In the genomic region with DNA sequence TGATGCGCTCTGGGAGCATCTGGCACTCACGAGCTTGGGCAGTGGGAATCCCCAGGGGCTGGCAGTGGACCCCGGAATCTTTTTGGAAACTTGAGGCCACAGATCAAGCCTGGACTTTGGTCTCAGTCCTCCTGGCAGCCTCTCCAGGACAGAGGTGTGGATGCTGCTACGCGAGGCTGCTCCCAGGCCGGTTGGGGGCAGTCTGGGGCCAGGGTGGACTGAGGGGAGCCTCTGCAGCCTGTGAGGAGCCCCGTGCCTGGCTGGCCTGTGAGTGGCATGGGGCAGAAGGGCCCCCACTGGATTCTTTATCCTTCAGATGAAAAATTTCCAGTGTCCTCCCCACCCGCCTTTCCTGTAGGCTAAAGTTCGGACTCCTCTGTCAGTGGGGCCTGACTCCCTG, we compare ENCODE assay signal across 12 cellular contexts. TPM values are rescaled to one million over a fixed set of nuclear protein-coding genes. Genes with fewer than 3 reads are reported as not detected.
DNase-seq lines count a peak whose midpoint lies in the region; ATAC-seq and TF ChIP-seq lines count a peak whose summit lies in the region.
"Had no signal": no experiment of that assay in that cellular context is flagged by ENCODE, and none has a peak within 500 bp of the region (broad histone marks: within the 10 kb centered on the region; RNA-seq: fewer than 3 reads in every experiment).

No MANE protein-coding gene starts in this region.

- peak; percentile 69 to 70 for DNase-seq in SJCRH30
- DNase-seq in fibroblast of mammary gland (ENCODE audit: low read depth): no peak
- DNase-seq in mesendoderm: peak; percentile 60
- DNase-seq in stomach: no peak
- no peak for DNase-seq in ureter (ENCODE audit: low spot score)
- DNase-seq in NCI-H2107 treated with DMSO at 0.1 percent for 48 hours (lab: John Stamatoyannopoulos, UW; ENCODE audit: unreplicated experiment): no peak
- DNase-seq in lower lobe of right lung: no peak
- DNase-seq in MCF 10A (ENCODE audit: unreplicated experiment): no peak
- DNase-seq: activated CD4-positive, alpha-beta T cell treated with anti-CD3 and anti-CD28 coated beads for 48 hours; stimulated activated naive CD8-positive, alpha-beta T cell treated with anti-CD3 and anti-CD28 coated beads, Interleukin-15, Interleukin-2, amounts not matched to agents 100 U/mL and 50 U/mL, for 24 hours; T-helper 17 cell had no signal

- H3K4me3 Mint-ChIP-seq in MCF 10A (ENCODE audit: unreplicated experiment): no peak overlapping the region
- H3K4me3 Mint-ChIP-seq: T-helper 17 cell had no signal

- H2AK5ac ChIP-seq in mesendoderm (ENCODE audit: low read length): no peak overlapping the region

- H3K27ac ChIP-seq in SJCRH30: peak overlapping the region; percentile 87
- no peak overlapping the region for H3K27ac ChIP-seq in mesendoderm (ENCODE audit: low read depth, low read length)
- H3K27ac ChIP-seq in stomach: peak overlapping the region in 4 of 5 donors; percentile 73 to 93 (median 79)
- no peak overlapping the region for H3K27ac ChIP-seq in lower lobe of right lung
- H3K27ac ChIP-seq: C4-2B had no signal

- POLR2A ChIA-PET in MCF 10A (lab: Yijun Ruan, JAX): interaction anchor here (3.1 kb wide), 1 partner anchor 124 kb away, joined by 14 read pairs; no protein-coding TSS in a partner anchor

- peak; percentile 22 for TF ChIP-seq CTCF in fibroblast of mammary gland (conservative IDR thresholded peaks at IDR 0.05; ENCODE audit: control insufficient read depth, insufficient read depth, low read depth, low read length)
- TF ChIP-seq CTCF in stomach (IDR thresholded peaks at IDR 0.05): no peak
- no peak for TF ChIP-seq CTCF in lower lobe of right lung (IDR thresholded peaks at IDR 0.05)
- no peak for TF ChIP-seq CTCF in MCF 10A (IDR thresholded peaks at IDR 0.05; ENCODE audit: unreplicated experiment)

- H3K27me3 ChIP-seq in SJCRH30: no peaks in the 10 kb centered on the region
- H3K27me3 ChIP-seq in mesendoderm (ENCODE audit: insufficient read depth, low read length, poor library complexity): no peaks in the 10 kb centered on the region
- H3K27me3 ChIP-seq in stomach: peaks cover 0 to 27% (median 0%) of the 10 kb centered on the region in 3 donors
- no peaks in the 10 kb centered on the region for H3K27me3 ChIP-seq in lower lobe of right lung (ENCODE audit: low read depth)

- no peak overlapping the region for H3K4ac ChIP-seq in mesendoderm (ENCODE audit: low read depth, low read length)

- WGBS in mesendoderm (ENCODE audit: extremely low coverage, insufficient coverage, low lambda C conversion rate): no CpG with 5 or more reads among the region's 9 CpGs
- WGBS in stomach, 5 donors: 54 to 87% (median 67%) methylated on average over 3 to 9 of the region's 9 CpGs

- H2BK15ac ChIP-seq in mesendoderm (replicated peaks; ENCODE audit: low read depth): no peak overlapping the region

- H3K4me1 ChIP-seq in SJCRH30: peaks cover 61% of the 10 kb centered on the region
- no peaks in the 10 kb centered on the region for H3K4me1 ChIP-seq in mesendoderm (ENCODE audit: control insufficient read depth, low read depth, low read length)
- peaks cover 0 to 42% (median 23%) of the 10 kb centered on the region in 4 donors for H3K4me1 ChIP-seq in stomach
- peaks cover 5% of the 10 kb centered on the region for H3K4me1 ChIP-seq in lower lobe of right lung

- no peaks in the 10 kb centered on the region for H3K36me3 Mint-ChIP-seq in MCF 10A (ENCODE audit: insufficient read depth, unreplicated experiment)

- H2BK5ac ChIP-seq in mesendoderm (ENCODE audit: low read length): no peak overlapping the region

- BruUV-seq in MCF 10A (replicated peaks; lab: Mats Ljungman, UMichigan): no TSS peak

- H3K9me3 Mint-ChIP-seq in MCF 10A (ENCODE audit: unreplicated experiment): no peaks in the 10 kb centered on the region

- no peak overlapping the region for H3K56ac ChIP-seq in mesendoderm (ENCODE audit: low read length)

- intact Hi-C loops in stomach (cut with DNase I; ENCODE audit: low total_unique reads) (loop anchor here (10.0 kb wide), 1 partner anchor 129 kb away; no protein-coding TSS in a partner anchor), lower lobe of right lung (cut with DNase I) (loop anchor here (10.0 kb wide), 1 partner anchor 129 kb away; no protein-coding TSS in a partner anchor), MCF 10A (cut with micrococcal nuclease) (no loop called here)

- no peak overlapping the region for H4K5ac ChIP-seq in mesendoderm (ENCODE audit: low read length)

- H3K4me1 Mint-ChIP-seq in MCF 10A (ENCODE audit: insufficient read depth, unreplicated experiment): peaks cover 6% of the 10 kb centered on the region

- TF ChIP-seq EP300 in stomach (IDR thresholded peaks at IDR 0.05): no peak

- no peaks in the 10 kb centered on the region for H3K79me2 ChIP-seq in mesendoderm (ENCODE audit: control insufficient read depth, insufficient read depth, low read length)

- no peaks in the 10 kb centered on the region for H3K79me1 ChIP-seq in mesendoderm (ENCODE audit: low read length)

- no peak overlapping the region for H3K4me3 ChIP-seq in SJCRH30
- no peak overlapping the region for H3K4me3 ChIP-seq in fibroblast of mammary gland (ENCODE audit: control insufficient read depth, low read depth, low read length)
- no peak overlapping the region for H3K4me3 ChIP-seq in mesendoderm (ENCODE audit: low read length)
- no peak overlapping the region for H3K4me3 ChIP-seq in stomach
- H3K4me3 ChIP-seq in lower lobe of right lung: no peak overlapping the region

- H3K23ac ChIP-seq in mesendoderm (ENCODE audit: low read length): no peak overlapping the region

- no peak overlapping the region for H3K4me2 ChIP-seq in mesendoderm (ENCODE audit: low read length)

- H3K9me3 ChIP-seq in SJCRH30 (replicated peaks): no peaks in the 10 kb centered on the region
- no peaks in the 10 kb centered on the region for H3K9me3 ChIP-seq in stomach
- H3K9me3 ChIP-seq in lower lobe of right lung: no peaks in the 10 kb centered on the region

- H3K27me3 Mint-ChIP-seq in MCF 10A (ENCODE audit: insufficient read depth, unreplicated experiment): no peaks in the 10 kb centered on the region

- H3K27ac Mint-ChIP-seq in MCF 10A (ENCODE audit: low read depth, unreplicated experiment): no peak overlapping the region
- H3K27ac Mint-ChIP-seq: T-helper 17 cell had no signal

- H4K8ac ChIP-seq in mesendoderm (ENCODE audit: low read depth, low read length): no peak overlapping the region

- ATAC-seq in lower lobe of right lung: no peak
- ATAC-seq: stimulated activated naive CD8-positive, alpha-beta T cell treated with anti-CD3 and anti-CD28 coated beads, Interleukin-15, Interleukin-2, amounts not matched to agents 100 U/mL and 50 U/mL, for 24 hours; T-helper 17 cell had no signal

- H3K9ac ChIP-seq in mesendoderm (ENCODE audit: low read length): no peak overlapping the region

- CTCF ChIA-PET in MCF 10A (lab: Yijun Ruan, JAX): interaction anchor here (0.5 to 9.1 kb wide), 6 partner anchors 19 to 364 kb away, joined by 3 to 287 read pairs (median 8); no protein-coding TSS in a partner anchor

- H3K18ac ChIP-seq in mesendoderm (ENCODE audit: low read length): no peak overlapping the region

- no peak overlapping the region for H2BK120ac ChIP-seq in mesendoderm (ENCODE audit: low read depth, low read length)

- H3K36me3 ChIP-seq in SJCRH30: no peaks in the 10 kb centered on the region
- H3K36me3 ChIP-seq in mesendoderm (ENCODE audit: control insufficient read depth, insufficient read depth, low read length): no peaks in the 10 kb centered on the region
- no peaks in the 10 kb centered on the region for H3K36me3 ChIP-seq in stomach
- H3K36me3 ChIP-seq in lower lobe of right lung: no peaks in the 10 kb centered on the region

- no peak for TF ChIP-seq POLR2A in stomach (IDR thresholded peaks at IDR 0.05)

RNA-seq across cellular contexts. Expression of gene DES, which starts 12.7 kb away (rescaled TPM):
- 331 and 376 TPM in 2 replicates for total RNA-seq in SJCRH30 (2014; rRNA removed; shearing (Covaris generic))
- 3.5 TPM for polyA plus RNA-seq in mesendoderm (2013, experiment 1 of 2)
- 3.2 TPM for polyA plus RNA-seq in mesendoderm (2013, experiment 2 of 2)
- 1,000 to 10,000 TPM; 1,078 to 5,539 (median 2,913) TPM for total RNA-seq in stomach
- polyA plus RNA-seq in stomach: 100 to 1,000 TPM; 122 to 803 (median 204) TPM
- 1,211 TPM for total RNA-seq in ureter
- 64.5 TPM for total RNA-seq in lower lobe of right lung
- total RNA-seq in MCF 10A (2022): not detected in 2 replicates
- total RNA-seq: T-helper 17 cell had no signal

RNA-seq across cellular contexts. Expression of gene DNPEP, which starts 17.7 kb away (rescaled TPM):
- 29.5 and 33.1 TPM in 2 replicates for total RNA-seq in SJCRH30 (2014; rRNA removed; shearing (Covaris generic))
- 49.5 TPM for polyA plus RNA-seq in mesendoderm (2013, experiment 1 of 2)
- polyA plus RNA-seq in mesendoderm (2013, experiment 2 of 2): 50.4 TPM
- total RNA-seq in stomach (100 to 1,000 TPM in 1 of 5 donors, 10 to 100 TPM in 4; 32.7 to 147 (median 46.4) TPM), ureter (86.6 TPM), lower lobe of right lung (79.5 TPM), MCF 10A (2022) (81.3 and 81.5 TPM in 2 replicates)
- polyA plus RNA-seq in stomach: 100 to 1,000 TPM in 2 of 3 donors, 10 to 100 TPM in 1; 69.2 to 114 (median 105) TPM

RNA-seq across cellular contexts. Expression of gene SPEG, which starts 29.2 kb away (rescaled TPM):
- 21.3 and 26.2 TPM in 2 replicates for total RNA-seq in SJCRH30 (2014; rRNA removed; shearing (Covaris generic))
- polyA plus RNA-seq in mesendoderm (2013, experiment 1 of 2): 6.7 TPM
- polyA plus RNA-seq in mesendoderm (2013, experiment 2 of 2): 6.4 TPM
- total RNA-seq in stomach (100 to 1,000 TPM in 1 of 5 donors, 10 to 100 TPM in 3, 1 to 10 TPM in 1; 7.4 to 106 (median 30.4) TPM), ureter (76.6 TPM), lower lobe of right lung (6.5 TPM), MCF 10A (2022) (23.3 and 25.7 TPM in 2 replicates)
- 10 to 100 TPM in 1 of 3 donors, 1 to 10 TPM in 2; 9.8 to 65.1 (median 9.9) TPM for polyA plus RNA-seq in stomach

Comparison
In these comparisons a context has a peak if more than half of its experiments do, and no peak if none do; other contexts are left out.
1. DNase-seq: peak in SJCRH30 (2 of 2) and mesendoderm (single experiment); none in fibroblast of mammary gland (single experiment), stomach (single experiment), ureter (single experiment), NCI-H2107 treated with DMSO at 0.1 percent for 48 hours (single experiment), lower lobe of right lung (single experiment) and MCF 10A (single experiment).
2. H3K27ac ChIP-seq: peak in SJCRH30 (single experiment) and stomach (4 of 5); none in mesendoderm (single experiment) and lower lobe of right lung (single experiment).
3. RNA of gene DES, which starts 12.7 kb away (total RNA-seq): 1,078 to 5,539 TPM in stomach, 1,211 TPM in ureter (single experiment), 331 to 376 TPM in SJCRH30 and 64.5 TPM in lower lobe of right lung (single experiment); not detected in MCF 10A; every median in the first group is over 10 times any median in the second.